In the genomic region with DNA sequence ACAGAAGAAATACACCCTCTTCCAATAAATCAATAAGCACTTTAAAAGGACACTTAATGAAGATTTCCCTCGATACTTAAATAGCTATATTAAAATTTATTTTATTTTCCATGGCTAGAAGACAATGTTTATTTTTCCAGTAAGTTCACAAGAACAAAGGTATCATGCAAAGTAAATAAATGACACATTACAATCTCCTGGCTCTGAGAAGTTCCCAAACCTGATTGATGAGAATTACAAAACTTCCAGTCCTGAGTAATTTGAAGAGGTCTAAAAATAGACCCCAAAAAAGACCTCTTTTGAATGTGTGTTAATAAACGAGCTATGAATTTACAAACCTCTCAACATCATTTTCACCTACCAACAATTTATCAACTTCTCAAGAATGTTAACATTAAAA, we compare ENCODE assay signal across 11 cellular contexts. TPM values are rescaled to one million over a fixed set of nuclear protein-coding genes. Genes with fewer than 3 reads are reported as not detected.
DNase-seq lines count a peak whose midpoint lies in the region; ATAC-seq and TF ChIP-seq lines count a peak whose summit lies in the region.
"Had no signal": no experiment of that assay in that cellular context is flagged by ENCODE, and none has a peak within 500 bp of the region (broad histone marks: within the 10 kb centered on the region; RNA-seq: fewer than 3 reads in every experiment).

No MANE protein-coding gene starts in this region.

- H3K27ac ChIP-seq in VCaP: peak overlapping the region; percentile 97
- no peak overlapping the region for H3K27ac ChIP-seq in gastroesophageal sphincter
- peak overlapping the region in 16 of 21 experiments; percentile 33 to 95 (median 91) for H3K27ac ChIP-seq in skin epidermis

- no peak for TF ChIP-seq POLR2A in gastroesophageal sphincter (IDR thresholded peaks at IDR 0.05)

- no peak for TF ChIP-seq EP300 in gastroesophageal sphincter (IDR thresholded peaks at IDR 0.05)

- no peak for TF ChIP-seq CTCF in VCaP (conservative IDR thresholded peaks at IDR 0.05)
- TF ChIP-seq CTCF in gastroesophageal sphincter (IDR thresholded peaks at IDR 0.05): no peak

- no peak for ATAC-seq in gastroesophageal sphincter
- no peak for ATAC-seq in GM18861 (IDR thresholded peaks at IDR 0.05; ENCODE audit: unreplicated experiment)

- H3K27me3 ChIP-seq in gastroesophageal sphincter: no peaks in the 10 kb centered on the region

- WGBS in gastroesophageal sphincter (ENCODE audit: low coverage in 1 of 2), 2 donors: 9 to 33% methylated on average over 2 of the region's 2 CpGs

- DNase-seq in NCI-H748 (lab: John Stamatoyannopoulos, UW; ENCODE audit: unreplicated experiment) (peak; percentile 1), NCI-H748 treated with DMSO at 0.1 percent for 48 hours (lab: John Stamatoyannopoulos, UW) (no peak), GM19240 (ENCODE audit: insufficient read length, low spot score) (no peak), T1000 (lab: John Stamatoyannopoulos, UW) (no peak)
- DNase-seq: ACHN; activated naive CD4-positive, alpha-beta T cell; NCI-H1105 treated with DMSO at 0.1 percent for 48 hours had no signal

- H3K4me1 ChIP-seq in gastroesophageal sphincter: peaks cover 0 to 41% (median 10%) of the 10 kb centered on the region in 3 donors

- peaks cover 0 to under 1% of the 10 kb centered on the region in 2 donors for H3K36me3 ChIP-seq in gastroesophageal sphincter

- H3K4me3 ChIP-seq in gastroesophageal sphincter: peak overlapping the region; percentile 63 to 79
- peak overlapping the region in 6 of 7 experiments; percentile 80 to 94 (median 92) for H3K4me3 ChIP-seq in skin epidermis

- H3K9me3 ChIP-seq in gastroesophageal sphincter: no peaks in the 10 kb centered on the region

RNA-seq across cellular contexts. Expression of a gene that starts 1.5 kb away (rescaled TPM):
- total RNA-seq in gastroesophageal sphincter: 10 to 100 TPM; 26.3 to 48.5 (median 42.1) TPM

RNA-seq across cellular contexts. Expression of a gene that starts 2.1 kb away (rescaled TPM):
- total RNA-seq in gastroesophageal sphincter: 1 to 10 TPM; 2.1 to 6.7 (median 4.4) TPM

RNA-seq across cellular contexts. Expression of a gene that starts 49.7 kb away (rescaled TPM):
- 1 to 10 TPM; 2.2 to 7.5 (median 5.8) TPM for total RNA-seq in gastroesophageal sphincter

Comparison
In these comparisons a context has a peak if more than half of its experiments do, and no peak if none do; other contexts are left out.
1. H3K27ac ChIP-seq: peak in VCaP (single experiment) and skin epidermis (16 of 21); none in gastroesophageal sphincter (0 of 4).